8 cellular contexts compared by ENCODE assay signal in genomic region chr3:179653777-179654117, GRCh38. TPM values are rescaled to one million over a fixed set of nuclear protein-coding genes. Genes with fewer than 3 reads are reported as not detected.
DNase-seq lines count a peak whose midpoint lies in the region; FAIRE-seq and TF ChIP-seq lines count a peak whose summit lies in the region.

No MANE protein-coding gene starts in this region.

- DNase-seq in HT-29 (ENCODE audit: low spot score) (peak; percentile 39), GM12892 (ENCODE audit: insufficient read length) (no peak), HK-2 (ENCODE audit: unreplicated experiment) (no peak), SHP77 (lab: John Stamatoyannopoulos, UW) (no peak)
- peak; percentile 28 for DNase-seq in activated naive CD4-positive, alpha-beta T cell treated with anti-CD3 and anti-CD28 coated beads, Interleukin-2, amount 50 U/mL, for 16 hours
- peak; percentile 35 to 48 for DNase-seq in stimulated activated CD4-positive, alpha-beta T cell treated with anti-CD3 and anti-CD28 coated beads, Interleukin-2, amount 100 ng/mL, for 24 hours

- H3K36me3 ChIP-seq in ACC112 (ENCODE audit: insufficient read depth, low read length) (no peaks in the 10 kb centered on the region; the same call in 1 of the 2 replicates), iPS-18a (ENCODE audit: control insufficient read depth, low read depth, low read length) (no peaks in the 10 kb centered on the region)

- H2AFZ ChIP-seq in ACC112 (ENCODE audit: low read length, unreplicated experiment), result peak overlapping the region; percentile 92

- H3K9ac ChIP-seq in iPS-18a (ENCODE audit: low read length), result peak overlapping the region; percentile 87

- FAIRE-seq in GM12892 (lab: Jason Lieb, UNC), result no peak

- no peak for TF ChIP-seq POLR2A in GM12892 (IDR thresholded peaks at IDR 0.05; ENCODE audit: low read depth, low read length)

- H3K27me3 ChIP-seq in ACC112 (ENCODE audit: insufficient read depth, low read length), result no peaks in the 10 kb centered on the region
- peaks cover 10% of the 10 kb centered on the region for H3K27me3 ChIP-seq in iPS-18a (ENCODE audit: control insufficient read depth, insufficient read depth, low read length)

- peak overlapping the region; percentile 67; the same call in 1 of the 2 replicates for H3K27ac ChIP-seq in ACC112 (ENCODE audit: low read depth, low read length)
- peak overlapping the region; percentile 43 for H3K27ac ChIP-seq in iPS-18a (ENCODE audit: low read length)

- peaks cover 40% of the 10 kb centered on the region for H3K79me2 ChIP-seq in ACC112 (ENCODE audit: control insufficient read depth, insufficient read depth, low read length, unreplicated experiment)

- H3K4me3 ChIP-seq in ACC112 (ENCODE audit: low read depth, low read length) (peak overlapping the region; percentile 98), iPS-18a (ENCODE audit: low read length) (peak overlapping the region; percentile 81)

- H3K9me3 ChIP-seq in iPS-18a (ENCODE audit: control insufficient read depth, low read depth, low read length), result no peaks in the 10 kb centered on the region

- H3K4me1 ChIP-seq in ACC112 (ENCODE audit: control insufficient read depth, insufficient read depth, low read length, unreplicated experiment) (peaks cover 11% of the 10 kb centered on the region), iPS-18a (ENCODE audit: control insufficient read depth, low read depth, low read length) (peaks cover 4% of the 10 kb centered on the region)

RNA-seq across cellular contexts. Expression of gene USP13, which starts 0.9 kb away (rescaled TPM):
- 2.6 and 3.4 TPM in 2 replicates for total RNA-seq in HT-29 (2014; rRNA removed; shearing (Covaris generic))
- 5.0 TPM for polyA plus RNA-seq in GM12892 (2012; ENCODE audit: missing spikeins)

RNA-seq across cellular contexts. Expression of gene NDUFB5, which starts 49.2 kb away (rescaled TPM):
- total RNA-seq in HT-29 (2014; rRNA removed; shearing (Covaris generic)), result 38.7 and 42.0 TPM in 2 replicates
- 158 TPM for polyA plus RNA-seq in GM12892 (2012; ENCODE audit: missing spikeins)

RNA-seq across cellular contexts. Expression of gene MRPL47, which starts 49.3 kb away (rescaled TPM):
- total RNA-seq in HT-29 (2014; rRNA removed; shearing (Covaris generic)), result 23.4 and 27.9 TPM in 2 replicates
- polyA plus RNA-seq in GM12892 (2012; ENCODE audit: missing spikeins), result 55.9 TPM

Comparison
In these comparisons a context has a peak if more than half of its experiments do, and no peak if none do; other contexts are left out.
1. DNase-seq: peak in HT-29 (single experiment), activated naive CD4-positive, alpha-beta T cell treated with anti-CD3 and anti-CD28 coated beads, Interleukin-2, amount 50 U/mL, for 16 hours (single experiment) and stimulated activated CD4-positive, alpha-beta T cell treated with anti-CD3 and anti-CD28 coated beads, Interleukin-2, amount 100 ng/mL, for 24 hours (2 of 2); none in GM12892 (single experiment), HK-2 (single experiment) and SHP77 (0 of 2).